8 cellular contexts compared by ENCODE assay signal in genomic region chr15:55992769-55993110, GRCh38. TPM values are rescaled to one million over a fixed set of nuclear protein-coding genes. Genes with fewer than 3 reads are reported as not detected.
DNase-seq lines count a peak whose midpoint lies in the region; ATAC-seq and TF ChIP-seq lines count a peak whose summit lies in the region.

No MANE protein-coding gene starts in this region.

- intact Hi-C loops in Right ventricle myocardium inferior (cut with DNase I) (loop anchor here (5.0 kb wide), 4 partner anchors 45 to 250 kb away; partner anchors contain the start of gene RFX7), mucosa of descending colon (cut with DNase I, micrococcal nuclease) (no loop called here)

- H3K27ac ChIP-seq in right atrium auricular region, result peak overlapping the region; percentile 90 to 95

- H3K9me3 ChIP-seq in right atrium auricular region (no peaks in the 10 kb centered on the region), mucosa of descending colon (no peaks in the 10 kb centered on the region)

- H3K27me3 ChIP-seq in right atrium auricular region, result no peaks in the 10 kb centered on the region

- ATAC-seq in Right ventricle myocardium inferior (no peak), mucosa of descending colon (no peak), GM21619 (IDR thresholded peaks at IDR 0.05; ENCODE audit: unreplicated experiment) (no peak), HG02678 (IDR thresholded peaks at IDR 0.05; ENCODE audit: unreplicated experiment) (no peak), HG03571 (IDR thresholded peaks at IDR 0.05; ENCODE audit: unreplicated experiment) (no peak)

- H3K4me1 ChIP-seq in right atrium auricular region, result peaks cover 0 to 20% of the 10 kb centered on the region in 2 donors
- H3K4me1 ChIP-seq in mucosa of descending colon (ENCODE audit: low read depth), result peaks cover 11% of the 10 kb centered on the region

- H3K4me3 ChIP-seq in right atrium auricular region (peak overlapping the region; percentile 56 to 92), mucosa of descending colon (peak overlapping the region; percentile 58)

- no peak for TF ChIP-seq CTCF in right atrium auricular region (IDR thresholded peaks at IDR 0.05)
- no peak for TF ChIP-seq CTCF in mucosa of descending colon (IDR thresholded peaks at IDR 0.05)

- H3K36me3 ChIP-seq in right atrium auricular region (no peaks in the 10 kb centered on the region), mucosa of descending colon (ENCODE audit: low read depth) (no peaks in the 10 kb centered on the region)

- DNase-seq in right atrium auricular region (ENCODE audit: low spot score) (no peak), Right ventricle myocardium inferior (ENCODE audit: missing footprints) (no peak), cerebellar cortex (ENCODE audit: low spot score) (peak; percentile 31), mucosa of descending colon (no peak), HPDE6-E6E7 (ENCODE audit: extremely low spot score) (no peak)

RNA-seq across cellular contexts. Expression of gene NEDD4, which starts 0.7 kb away (rescaled TPM):
- total RNA-seq in right atrium auricular region, result 10 to 100 TPM in 1 of 2 donors, 1 to 10 TPM in 1; 7.2 to 10.0 TPM
- 9.7 TPM for total RNA-seq in Right ventricle myocardium inferior
- total RNA-seq in mucosa of descending colon, result 10 to 100 TPM in 2 of 3 donors, 1 to 10 TPM in 1; 9.3 to 21.5 (median 10.2) TPM
